In the genomic region with DNA sequence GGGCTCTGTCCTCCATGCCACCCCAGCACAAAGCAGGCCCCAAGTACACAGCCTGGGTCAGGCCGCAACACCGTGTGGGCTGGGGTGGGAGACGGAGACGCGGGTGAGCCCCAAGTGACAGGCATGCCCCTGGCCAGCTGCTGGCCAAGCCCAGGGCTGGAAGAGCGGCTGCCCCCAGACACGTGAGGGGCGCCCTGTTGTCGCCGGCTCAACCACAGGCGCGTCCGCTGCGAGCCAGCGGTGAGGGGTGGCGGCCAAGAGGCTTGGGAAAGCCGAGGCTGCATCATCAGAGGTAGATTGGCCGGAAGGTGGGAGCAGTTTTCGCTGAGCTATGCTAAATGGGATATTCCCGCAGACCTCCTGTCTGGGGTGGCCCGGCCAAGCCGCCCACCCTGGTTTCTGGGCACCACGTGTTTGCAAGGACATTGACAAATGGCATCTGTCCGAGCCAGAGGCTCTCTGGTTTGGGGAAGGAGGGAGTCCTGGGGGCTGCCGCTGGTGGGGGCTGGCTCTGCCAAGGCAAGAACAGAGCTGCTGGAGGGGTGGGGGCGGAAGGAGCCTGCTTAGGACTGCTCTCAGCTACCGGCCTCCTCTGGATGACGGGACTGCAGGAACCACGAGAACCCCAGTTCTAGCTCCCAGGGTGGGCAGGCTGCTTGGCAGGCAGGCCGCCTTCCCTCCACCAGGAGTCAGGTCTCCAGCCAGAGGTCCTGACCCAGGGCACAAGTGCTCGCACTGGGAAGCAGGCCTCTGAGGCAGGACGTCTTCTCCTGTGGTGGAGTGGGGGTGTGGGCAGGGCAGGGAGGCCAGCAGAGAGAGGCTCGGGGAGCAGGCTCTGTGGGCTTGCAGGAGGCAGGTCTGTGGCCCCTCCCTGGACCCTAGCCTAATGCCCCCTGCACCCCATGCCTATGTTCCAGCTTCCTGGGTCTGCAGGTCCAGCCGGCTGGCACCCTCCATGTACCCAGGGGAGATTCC, we compare ENCODE assay signal across 15 cellular contexts. TPM values are rescaled to one million over a fixed set of nuclear protein-coding genes. Genes with fewer than 3 reads are reported as not detected.
A peak's percentile ranks its signal among the peaks of the same experiment; 100 is the strongest.
DNase-seq lines count a peak whose midpoint lies in the region; ATAC-seq and TF ChIP-seq lines count a peak whose summit lies in the region.
"Had no signal": no experiment of that assay in that cellular context is flagged by ENCODE, and none has a peak within 500 bp of the region (broad histone marks: within the 10 kb centered on the region; RNA-seq: fewer than 3 reads in every experiment).

No MANE protein-coding gene starts in this region.

- H3K27me3 ChIP-seq in left ventricle myocardium inferior (ENCODE audit: low read depth) (no peaks in the 10 kb centered on the region), skeletal muscle satellite cell (ENCODE audit: control insufficient read depth, insufficient read depth, low read length) (peaks cover 5% of the 10 kb centered on the region)

- peak; percentile 34 for DNase-seq in activated CD4-positive, alpha-beta T cell treated with anti-CD3 and anti-CD28 coated beads for 36 hours
- no peak for DNase-seq in activated CD4-positive, alpha-beta T cell treated with anti-CD3 and anti-CD28 coated beads, Interleukin-2, amount 50 U/mL, for 1 hour
- DNase-seq in left ventricle myocardium inferior (no peak), amygdala (lab: John Stamatoyannopoulos, UW) (no peak)
- DNase-seq: hypothalamus; Karpas-422; NCI-H2227 treated with DMSO at 0.1 percent for 48 hours; stimulated activated CD4-positive, alpha-beta T cell treated with anti-CD3 and anti-CD28 coated beads, Interleukin-12 subunit alpha, Interleukin-12 subunit beta, amount 100 ng/mL, for 4 hours had no signal

- H3K4me1 ChIP-seq in left ventricle myocardium inferior (peaks cover 26% of the 10 kb centered on the region), skeletal muscle satellite cell (ENCODE audit: control insufficient read depth, insufficient read depth, low read length) (peaks cover 33% of the 10 kb centered on the region)

- peak overlapping the region; percentile 37 for H3K27ac Mint-ChIP-seq in activated CD4-positive, alpha-beta T cell treated with anti-CD3 and anti-CD28 coated beads for 36 hours

- peak overlapping the region; percentile 73 for H3K4me3 Mint-ChIP-seq in activated CD4-positive, alpha-beta T cell treated with anti-CD3 and anti-CD28 coated beads for 36 hours

- H3K36me3 Mint-ChIP-seq in activated CD4-positive, alpha-beta T cell treated with anti-CD3 and anti-CD28 coated beads for 36 hours (ENCODE audit: low read depth) = peaks cover 23% of the 10 kb centered on the region

- peaks cover 17% of the 10 kb centered on the region for H3K36me3 ChIP-seq in left ventricle myocardium inferior
- peaks cover 53% of the 10 kb centered on the region for H3K36me3 ChIP-seq in skeletal muscle satellite cell (ENCODE audit: insufficient read depth, low read length)

- H3K9me3 ChIP-seq in left ventricle myocardium inferior (replicated peaks) (no peaks in the 10 kb centered on the region), skeletal muscle satellite cell (replicated peaks; ENCODE audit: low read length) (no peaks in the 10 kb centered on the region)

- H3K27me3 Mint-ChIP-seq in activated CD4-positive, alpha-beta T cell treated with anti-CD3 and anti-CD28 coated beads for 36 hours = no peaks in the 10 kb centered on the region

- H3K27ac ChIP-seq in left ventricle myocardium inferior (replicated peaks) = peak overlapping the region; percentile 51
- H3K27ac ChIP-seq: VCaP had no signal

- peaks cover 17% of the 10 kb centered on the region for H3K4me1 Mint-ChIP-seq in activated CD4-positive, alpha-beta T cell treated with anti-CD3 and anti-CD28 coated beads for 36 hours

- POLR2A ChIA-PET in activated CD4-positive, alpha-beta T cell treated with anti-CD3 and anti-CD28 coated beads for 36 hours (lab: Charles Lee) = no interaction called here

- intact Hi-C loops in activated CD4-positive, alpha-beta T cell treated with anti-CD3 and anti-CD28 coated beads for 36 hours (cut with DNase I, micrococcal nuclease) = no loop called here
- intact Hi-C loops in left ventricle myocardium inferior (cut with micrococcal nuclease) = loop anchor here (10.0 kb wide), 1 partner anchor 54 kb away; a partner anchor contains a TSS

- H3K4me2 ChIP-seq in skeletal muscle satellite cell (ENCODE audit: low read length) = no peak overlapping the region

- CTCF ChIA-PET in activated CD4-positive, alpha-beta T cell treated with anti-CD3 and anti-CD28 coated beads for 36 hours (lab: Charles Lee) = interaction anchor here (0.7 to 3.0 kb wide), 6 partner anchors 10 to 251 kb away, joined by 3 to 11 read pairs (median 3); a partner anchor contains a TSS

- ATAC-seq in activated CD4-positive, alpha-beta T cell treated with anti-CD3 and anti-CD28 coated beads for 36 hours = peak; percentile 1
- ATAC-seq in SK-N-SH treated with all-trans-retinoic acid at 6 μM for 48 hours (no peak), GM18498 (IDR thresholded peaks at IDR 0.05; ENCODE audit: unreplicated experiment) (no peak), HG02884 (IDR thresholded peaks at IDR 0.05; ENCODE audit: unreplicated experiment) (no peak)

- no peaks in the 10 kb centered on the region for H3K9me3 Mint-ChIP-seq in activated CD4-positive, alpha-beta T cell treated with anti-CD3 and anti-CD28 coated beads for 36 hours (ENCODE audit: low read depth)

- H3K4me3 ChIP-seq in left ventricle myocardium inferior (no peak overlapping the region), skeletal muscle satellite cell (ENCODE audit: low read length) (no peak overlapping the region)

- TF ChIP-seq CTCF in left ventricle myocardium inferior (IDR thresholded peaks at IDR 0.05; ENCODE audit: borderline replicate concordance) = no peak

- H3K9ac ChIP-seq in skeletal muscle satellite cell (ENCODE audit: low read depth, low read length) = peak overlapping the region; percentile 47

TF ChIP-seq in SK-N-SH treated with all-trans-retinoic acid at 6 μM for 48 hours, 23 proteins besides CTCF, POLR2A, EP300 and RAD21:
- peak; percentile 69; the same call in 1 of the 2 replicates for TF ChIP-seq ZNF70 (CRISPR knock-in tag; IDR thresholded peaks at IDR 0.05)
- TF ChIP-seq, protein P1, sequence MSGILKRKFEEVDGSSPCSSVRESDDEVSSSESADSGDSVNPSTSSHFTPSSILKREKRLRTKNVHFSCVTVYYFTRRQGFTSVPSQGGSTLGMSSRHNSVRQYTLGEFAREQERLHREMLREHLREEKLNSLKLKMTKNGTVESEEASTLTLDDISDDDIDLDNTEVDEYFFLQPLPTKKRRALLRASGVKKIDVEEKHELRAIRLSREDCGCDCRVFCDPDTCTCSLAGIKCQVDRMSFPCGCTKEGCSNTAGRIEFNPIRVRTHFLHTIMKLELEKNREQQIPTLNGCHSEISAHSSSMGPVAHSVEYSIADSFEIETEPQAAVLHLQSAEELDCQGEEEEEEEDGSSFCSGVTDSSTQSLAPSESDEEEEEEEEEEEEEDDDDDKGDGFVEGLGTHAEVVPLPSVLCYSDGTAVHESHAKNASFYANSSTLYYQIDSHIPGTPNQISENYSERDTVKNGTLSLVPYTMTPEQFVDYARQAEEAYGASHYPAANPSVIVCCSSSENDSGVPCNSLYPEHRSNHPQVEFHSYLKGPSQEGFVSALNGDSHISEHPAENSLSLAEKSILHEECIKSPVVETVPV (CRISPR knock-in tag; IDR thresholded peaks at IDR 0.05) = no peak
TF ChIP-seq in SK-N-SH treated with all-trans-retinoic acid at 6 μM for 48 hours: peak in this region for 1.

RNA-seq across cellular contexts. Expression of a gene that starts 0.6 kb away (rescaled TPM):
- under 1 TPM; 0.07 to 0.09 TPM for total RNA-seq in activated CD4-positive, alpha-beta T cell treated with anti-CD3 and anti-CD28 coated beads for 36 hours
- 2.4 TPM for total RNA-seq in left ventricle myocardium inferior
- total RNA-seq in skeletal muscle satellite cell (2012; rRNA removed) = not detected in 2 replicates
- total RNA-seq: A172, H4 had no signal

RNA-seq across cellular contexts. Expression of a gene that starts 28.4 kb away (rescaled TPM):
- total RNA-seq in activated CD4-positive, alpha-beta T cell treated with anti-CD3 and anti-CD28 coated beads for 36 hours = 1 to 10 TPM; 2.1 TPM
- total RNA-seq in left ventricle myocardium inferior = 30.7 TPM
- total RNA-seq in skeletal muscle satellite cell (2012; rRNA removed) = 17.7 TPM in 1 of 2 replicates, not detected in the other
- total RNA-seq: A172, H4 had no signal

RNA-seq across cellular contexts. Expression of a gene that starts 38.3 kb away (rescaled TPM):
- total RNA-seq in activated CD4-positive, alpha-beta T cell treated with anti-CD3 and anti-CD28 coated beads for 36 hours = 100 to 1,000 TPM; 193 to 227 TPM
- total RNA-seq in left ventricle myocardium inferior = 19.7 TPM
- 56.3 and 63.6 TPM in 2 replicates for total RNA-seq in skeletal muscle satellite cell (2012; rRNA removed)

RNA-seq across cellular contexts. Expression of a gene that starts 52.4 kb away (rescaled TPM):
- total RNA-seq in activated CD4-positive, alpha-beta T cell treated with anti-CD3 and anti-CD28 coated beads for 36 hours = not detected
- total RNA-seq in left ventricle myocardium inferior = not detected
- 0.87 TPM in 1 of 2 replicates, not detected in the other for total RNA-seq in skeletal muscle satellite cell (2012; rRNA removed)
- total RNA-seq: A172, H4 had no signal

RNA-seq across cellular contexts. Expression of a gene that starts 56.0 kb away (rescaled TPM):
- total RNA-seq in activated CD4-positive, alpha-beta T cell treated with anti-CD3 and anti-CD28 coated beads for 36 hours = 100 to 1,000 TPM; 106 to 137 TPM
- total RNA-seq in left ventricle myocardium inferior = 93.6 TPM
- 103 and 155 TPM in 2 replicates for total RNA-seq in skeletal muscle satellite cell (2012; rRNA removed)

Comparison
In these comparisons a context has a peak if more than half of its experiments do, and no peak if none do; other contexts are left out.
1. RNA of a gene that starts 28.4 kb away (total RNA-seq): 30.7 TPM in left ventricle myocardium inferior (single experiment); 2.1 TPM in activated CD4-positive, alpha-beta T cell treated with anti-CD3 and anti-CD28 coated beads for 36 hours; every median in the first group is over 10 times any median in the second.